Comparison of ENCODE assay signal across 8 cellular contexts in the genomic region with DNA sequence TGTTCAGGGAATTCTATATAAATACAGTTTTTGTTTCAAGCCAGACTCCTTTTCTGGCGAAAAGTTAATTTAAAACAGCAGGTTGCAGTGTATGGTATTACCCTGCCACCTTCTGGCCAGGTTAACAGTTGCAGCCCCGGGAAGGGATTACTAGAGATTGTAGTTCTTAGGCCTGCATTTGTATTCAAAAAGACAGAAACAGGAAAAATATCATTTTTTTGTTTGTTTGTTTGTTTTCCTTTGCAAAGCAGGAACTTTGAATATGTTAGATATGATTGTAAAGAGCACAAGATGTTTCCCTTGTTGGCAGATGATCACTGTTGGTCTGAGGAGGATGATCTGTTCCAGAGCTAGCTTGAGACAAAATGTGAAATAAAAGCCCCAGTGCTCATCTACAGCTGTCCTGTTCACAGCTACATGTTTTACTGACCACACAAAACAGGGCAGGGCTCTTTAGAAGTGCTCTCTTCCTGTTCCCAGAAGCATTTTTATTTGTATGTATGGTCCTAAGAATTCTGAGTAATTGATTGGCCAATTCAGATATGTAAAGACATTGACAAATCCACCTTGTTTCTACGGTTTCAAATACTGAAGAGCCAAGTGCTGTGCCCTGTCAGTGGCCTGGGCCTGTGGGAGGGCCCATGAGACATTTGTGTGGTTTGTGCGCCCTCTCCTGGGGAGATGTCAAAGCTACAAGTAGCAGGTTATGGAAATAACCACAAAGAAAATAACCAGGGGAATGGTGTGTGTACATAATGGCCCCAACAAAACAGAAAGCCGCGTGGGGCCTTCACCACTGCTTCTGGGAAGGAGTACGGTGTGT. TPM values are rescaled to one million over a fixed set of nuclear protein-coding genes. Genes with fewer than 3 reads are reported as not detected.
DNase-seq lines count a peak whose midpoint lies in the region; ATAC-seq and TF ChIP-seq lines count a peak whose summit lies in the region.

No MANE protein-coding gene starts in this region.

- DNase-seq in AML-193 (lab: John Stamatoyannopoulos, UW), result peak; percentile 52 to 60
- peak; percentile 67 for DNase-seq in NCI-H460 (ENCODE audit: extremely low read depth, low read depth)
- DNase-seq in activated CD4-positive, alpha-beta T cell treated with anti-CD3 and anti-CD28 coated beads, Interleukin-2, amount 50 U/mL, for 24 hours (ENCODE audit: low read depth in 1 of 2, low spot score in 1 of 2), result peak; percentile 57 to 60
- DNase-seq in dermis microvascular lymphatic vessel endothelial cell (ENCODE audit: low read depth in 2 of 2), result peak; percentile 66 to 81
- DNase-seq in lower leg skin (ENCODE audit: low spot score in 2 of 2), result peak; percentile 71 to 94
- DNase-seq in stimulated activated CD4-positive, alpha-beta T cell treated with anti-CD3 and anti-CD28 coated beads, TNF-alpha, amount 100 ng/mL, for 48 hours (ENCODE audit: low read depth in 3 of 3), result peak; percentile 65 to 73 (median 66)

- intact Hi-C loops in lower leg skin (cut with DNase I; ENCODE audit: low total_unique reads), result loop anchor here (5.0 kb wide), 2 partner anchors 190 to 325 kb away; no protein-coding TSS in a partner anchor

- no peak for TF ChIP-seq POLR2A in lower leg skin (IDR thresholded peaks at IDR 0.05)

- WGBS in lower leg skin, 2 donors, result 14 to 20% methylated on average over 7 of the region's 7 CpGs

- peak in 1 of 3 donors; percentile 40 for TF ChIP-seq CTCF in lower leg skin (IDR thresholded peaks at IDR 0.05)

- H3K4me3 ChIP-seq in lower leg skin (ENCODE audit: low read depth, poor library complexity, severe bottlenecking), result no peak overlapping the region

- ATAC-seq in GM19023 (IDR thresholded peaks at IDR 0.05; ENCODE audit: unreplicated experiment) (peak; percentile 97), HG03159 (IDR thresholded peaks at IDR 0.05; ENCODE audit: unreplicated experiment) (peak; percentile 97)

RNA-seq across cellular contexts. Expression of gene CLDN22, which starts 57.9 kb away (rescaled TPM):
- not detected in 2 replicates for total RNA-seq in NCI-H460 (2014; rRNA removed; shearing (Covaris generic))
- 0.32 TPM in 1 of 2 replicates, not detected in the other for polyA plus RNA-seq in NCI-H460 (2014; cell fraction: nucleus; rRNA removed)
- not detected in 2 replicates for total RNA-seq in dermis microvascular lymphatic vessel endothelial cell
- not detected for total RNA-seq in lower leg skin
